Comparison of ENCODE assay signal across 8 cellular contexts in the genomic region with DNA sequence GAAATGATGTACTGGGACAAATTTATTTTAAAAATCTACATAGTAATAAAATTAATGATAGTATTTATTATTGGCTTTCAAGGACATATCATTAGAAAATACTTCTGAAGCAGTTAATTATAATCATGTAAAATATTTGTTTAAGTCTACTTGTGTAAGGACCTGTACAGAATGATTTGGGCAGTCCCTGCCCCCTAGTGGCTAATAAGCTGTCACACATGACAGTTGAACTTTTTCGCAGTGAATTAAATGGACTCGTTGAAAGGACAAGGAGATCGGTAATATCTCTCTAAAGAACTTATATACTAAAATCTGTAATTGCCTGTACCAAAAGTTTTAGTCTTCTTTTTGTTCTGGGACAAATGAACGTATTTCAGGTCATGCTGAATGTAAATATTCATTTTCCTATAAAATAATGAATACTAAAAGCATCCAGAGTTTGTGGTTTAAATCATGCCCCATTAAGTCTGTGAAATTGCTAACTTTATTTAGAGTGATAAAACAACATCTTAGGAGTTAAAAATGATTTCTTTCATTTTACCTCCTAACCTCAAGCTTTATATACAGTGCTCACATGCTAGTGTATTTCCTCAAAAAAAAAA. TPM values are rescaled to one million over a fixed set of nuclear protein-coding genes. Genes with fewer than 3 reads are reported as not detected.
DNase-seq lines count a peak whose midpoint lies in the region; ATAC-seq and TF ChIP-seq lines count a peak whose summit lies in the region.

No MANE protein-coding gene starts in this region.

- H3K36me3 Mint-ChIP-seq in activated CD8-positive, alpha-beta memory T cell treated with anti-CD3 and anti-CD28 coated beads, Interleukin-2, amount 10 ng/mL, durations not matched to agents 7 days and 5 days: peaks cover 25% of the 10 kb centered on the region

- no peak overlapping the region for H3K4me3 Mint-ChIP-seq in activated CD8-positive, alpha-beta memory T cell treated with anti-CD3 and anti-CD28 coated beads, Interleukin-2, amount 10 ng/mL, durations not matched to agents 7 days and 5 days

- in situ Hi-C loops in astrocyte of the spinal cord (cut with HindIII; ENCODE audit: low sequenced_read_pairs): no loop called here

- H3K27ac Mint-ChIP-seq in activated CD8-positive, alpha-beta memory T cell treated with anti-CD3 and anti-CD28 coated beads, Interleukin-2, amount 10 ng/mL, durations not matched to agents 7 days and 5 days: peak overlapping the region; percentile 62

- H3K9me3 Mint-ChIP-seq in activated CD8-positive, alpha-beta memory T cell treated with anti-CD3 and anti-CD28 coated beads, Interleukin-2, amount 10 ng/mL, durations not matched to agents 7 days and 5 days (ENCODE audit: low read depth): no peaks in the 10 kb centered on the region

- CTCF ChIA-PET in activated CD8-positive, alpha-beta memory T cell treated with anti-CD3 and anti-CD28 coated beads, Interleukin-2, amount 10 ng/mL, durations not matched to agents 7 days and 5 days (lab: Charles Lee): interaction anchor here (0.7 to 4.6 kb wide), 6 partner anchors 13 to 521 kb away, joined by 3 to 25 read pairs (median 5); a partner anchor contains a TSS

- DNase-seq in activated CD8-positive, alpha-beta memory T cell treated with anti-CD3 and anti-CD28 coated beads, Interleukin-2, amount 10 ng/mL, durations not matched to agents 7 days and 5 days: no peak
- DNase-seq in activated CD8-positive, alpha-beta memory T cell treated with anti-CD3 and anti-CD28 coated beads, Interleukin-2, amount 50 U/mL, for 4 hours: no peak
- peak; percentile 54 for DNase-seq in NCI-H748 treated with DMSO at 0.1 percent for 48 hours (lab: John Stamatoyannopoulos, UW)
- DNase-seq in astrocyte of the spinal cord (ENCODE audit: low read depth, low spot score): peak; percentile 78
- peak; percentile 32 for DNase-seq in iPS-NIHi11 (ENCODE audit: low spot score)
- DNase-seq in stimulated activated naive CD4-positive, alpha-beta T cell treated with Interleukin-2 at 50 U/mL for 16 hours (lab: John Stamatoyannopoulos, UW): peak; percentile 2

- peak; percentile 84 for ATAC-seq in activated CD8-positive, alpha-beta memory T cell treated with anti-CD3 and anti-CD28 coated beads, Interleukin-2, amount 10 ng/mL, durations not matched to agents 7 days and 5 days
- ATAC-seq in GM21423 (IDR thresholded peaks at IDR 0.05; ENCODE audit: unreplicated experiment) (peak; percentile 86), HG03571 (IDR thresholded peaks at IDR 0.05; ENCODE audit: unreplicated experiment) (peak; percentile 73)

- H3K4me3 ChIP-seq in astrocyte of the spinal cord (ENCODE audit: low read depth, low read length): no peak overlapping the region

- H3K27me3 Mint-ChIP-seq in activated CD8-positive, alpha-beta memory T cell treated with anti-CD3 and anti-CD28 coated beads, Interleukin-2, amount 10 ng/mL, durations not matched to agents 7 days and 5 days: no peaks in the 10 kb centered on the region

- peak; percentile 80 for TF ChIP-seq CTCF in astrocyte of the spinal cord (IDR thresholded peaks at IDR 0.05; ENCODE audit: low read depth, low read length)

- peaks cover 26% of the 10 kb centered on the region for H3K4me1 Mint-ChIP-seq in activated CD8-positive, alpha-beta memory T cell treated with anti-CD3 and anti-CD28 coated beads, Interleukin-2, amount 10 ng/mL, durations not matched to agents 7 days and 5 days

RNA-seq across cellular contexts. Expression of a gene that starts 13.6 kb away (rescaled TPM):
- total RNA-seq in activated CD8-positive, alpha-beta memory T cell treated with anti-CD3 and anti-CD28 coated beads, Interleukin-2, amount 10 ng/mL, durations not matched to agents 7 days and 5 days: 10 to 100 TPM; 24.2 to 26.9 TPM

RNA-seq across cellular contexts. Expression of a gene that starts 47.5 kb away (rescaled TPM):
- total RNA-seq in activated CD8-positive, alpha-beta memory T cell treated with anti-CD3 and anti-CD28 coated beads, Interleukin-2, amount 10 ng/mL, durations not matched to agents 7 days and 5 days: not detected

Comparison
In these comparisons a context has a peak if more than half of its experiments do, and no peak if none do; other contexts are left out.
1. DNase-seq: peak in NCI-H748 treated with DMSO at 0.1 percent for 48 hours (single experiment), astrocyte of the spinal cord (single experiment), iPS-NIHi11 (single experiment) and stimulated activated naive CD4-positive, alpha-beta T cell treated with Interleukin-2 at 50 U/mL for 16 hours (single experiment); none in activated CD8-positive, alpha-beta memory T cell treated with anti-CD3 and anti-CD28 coated beads, Interleukin-2, amount 10 ng/mL, durations not matched to agents 7 days and 5 days (single experiment) and activated CD8-positive, alpha-beta memory T cell treated with anti-CD3 and anti-CD28 coated beads, Interleukin-2, amount 50 U/mL, for 4 hours (single experiment).
2. Peak in every context shown above with its lines, with median percentiles within 50 percentile points of each other: ATAC-seq.